15 cellular contexts compared by ENCODE assay signal in genomic region chr18:74289946-74290478, GRCh38. TPM values are rescaled to one million over a fixed set of nuclear protein-coding genes. Genes with fewer than 3 reads are reported as not detected.
A peak's percentile ranks its signal among the peaks of the same experiment; 100 is the strongest.
DNase-seq lines count a peak whose midpoint lies in the region; ATAC-seq and TF ChIP-seq lines count a peak whose summit lies in the region.
"Had no signal": no experiment of that assay in that cellular context is flagged by ENCODE, and none has a peak within 500 bp of the region (broad histone marks: within the 10 kb centered on the region; RNA-seq: fewer than 3 reads in every experiment).

No MANE protein-coding gene starts in this region.

- H3K27me3 Mint-ChIP-seq in natural killer cell (ENCODE audit: low read depth in 2 of 2), result no peaks in the 10 kb centered on the region
- H3K27me3 Mint-ChIP-seq in natural killer cell treated with Interleukin-12 subunit alpha and Interleukin-12 subunit beta and Interleukin-15 and Interleukin-18, amount 100 ng/mL, for 72 hours, result no peaks in the 10 kb centered on the region

- H3K27ac Mint-ChIP-seq in natural killer cell, result no peak overlapping the region
- H3K27ac Mint-ChIP-seq in natural killer cell treated with Interleukin-12 subunit alpha and Interleukin-12 subunit beta and Interleukin-15 and Interleukin-18, amount 100 ng/mL, for 72 hours, result no peak overlapping the region

- H3K36me3 Mint-ChIP-seq in natural killer cell, result no peaks in the 10 kb centered on the region
- no peaks in the 10 kb centered on the region for H3K36me3 Mint-ChIP-seq in natural killer cell treated with Interleukin-12 subunit alpha and Interleukin-12 subunit beta and Interleukin-15 and Interleukin-18, amount 100 ng/mL, for 72 hours

- H3K9me3 ChIP-seq in lung (ENCODE audit: control insufficient read depth in 2 of 2, insufficient read depth in 1 of 2, low read length in 1 of 2) (no peaks in the 10 kb centered on the region), uterus (no peaks in the 10 kb centered on the region)

- no peak for DNase-seq in natural killer cell
- no peak for DNase-seq in natural killer cell treated with Interleukin-12 subunit alpha and Interleukin-12 subunit beta and Interleukin-15 and Interleukin-18, amount 100 ng/mL, for 72 hours (ENCODE audit: low spot score)
- DNase-seq in amniotic epithelial cell (ENCODE audit: low read depth), result peak; percentile 21
- DNase-seq in lung (ENCODE audit: low spot score), result no peak
- DNase-seq in uterus, result no peak
- DNase-seq in foreskin fibroblast, result no peak
- DNase-seq in activated naive CD4-positive, alpha-beta T cell treated with anti-CD3 and anti-CD28 coated beads, Interleukin-2, amount 50 U/mL, for 16 hours, result no peak
- DNase-seq: brain microvascular endothelial cell, GDM1, MG63, NCI-H446, T1000 had no signal

- H3K4me1 Mint-ChIP-seq in natural killer cell, result peaks cover 5 to 8% of the 10 kb centered on the region in 2 donors
- H3K4me1 Mint-ChIP-seq in natural killer cell treated with Interleukin-12 subunit alpha and Interleukin-12 subunit beta and Interleukin-15 and Interleukin-18, amount 100 ng/mL, for 72 hours (ENCODE audit: low read depth in 2 of 2), result peaks cover 6 to 18% of the 10 kb centered on the region in 2 donors

- no peak for ATAC-seq in natural killer cell
- ATAC-seq in natural killer cell treated with Interleukin-12 subunit alpha and Interleukin-12 subunit beta and Interleukin-15 and Interleukin-18, amount 100 ng/mL, for 72 hours, result no peak
- ATAC-seq in lung (ENCODE audit: insufficient read depth, low FRiP score), result no peak
- ATAC-seq in GM21825 (IDR thresholded peaks at IDR 0.05; ENCODE audit: unreplicated experiment), result no peak

- TF ChIP-seq CTCF in natural killer cell (IDR thresholded peaks at IDR 0.05), result no peak
- TF ChIP-seq CTCF in lung (IDR thresholded peaks at IDR 0.05; ENCODE audit: control extremely low read depth, extremely low read depth), result no peak
- no peak for TF ChIP-seq CTCF in uterus (IDR thresholded peaks at IDR 0.05)
- TF ChIP-seq CTCF in foreskin fibroblast (IDR thresholded peaks at IDR 0.05; ENCODE audit: low read depth, low read length), result no peak

- H3K4me1 ChIP-seq in lung (ENCODE audit: control insufficient read depth in 2 of 2, insufficient read depth in 2 of 2, low read length in 2 of 2), result peaks cover 2 to 3% of the 10 kb centered on the region in 2 donors
- peaks cover 0 to 4% of the 10 kb centered on the region in 2 donors for H3K4me1 ChIP-seq in uterus

- TF ChIP-seq POLR2A in uterus (IDR thresholded peaks at IDR 0.05), result no peak

- WGBS in lung, 2 donors, result 58 to 75% methylated on average over 9 of the region's 9 CpGs

- intact Hi-C loops in natural killer cell (cut with micrococcal nuclease), result no loop called here
- intact Hi-C loops in uterus (cut with DNase I; ENCODE audit: low total_unique reads), result no loop called here

- H3K4me3 ChIP-seq in lung (peak overlapping the region; percentile 90), uterus (peak overlapping the region in 1 of 2 donors; percentile 62), foreskin fibroblast (ENCODE audit: low read depth in 1 of 2, low read length in 2 of 2) (no peak overlapping the region)
- H3K4me3 ChIP-seq: MG63 had no signal

- H3K4me3 Mint-ChIP-seq in natural killer cell, result peak overlapping the region; percentile 45
- no peak overlapping the region for H3K4me3 Mint-ChIP-seq in natural killer cell treated with Interleukin-12 subunit alpha and Interleukin-12 subunit beta and Interleukin-15 and Interleukin-18, amount 100 ng/mL, for 72 hours

- H3K9me3 Mint-ChIP-seq in natural killer cell, result no peaks in the 10 kb centered on the region
- H3K9me3 Mint-ChIP-seq in natural killer cell treated with Interleukin-12 subunit alpha and Interleukin-12 subunit beta and Interleukin-15 and Interleukin-18, amount 100 ng/mL, for 72 hours, result no peaks in the 10 kb centered on the region

- peak overlapping the region in 1 of 2 donors; percentile 83 for H3K27ac ChIP-seq in lung (ENCODE audit: low read depth in 1 of 2, low read length in 1 of 2)
- H3K27ac ChIP-seq in uterus, result peak overlapping the region; percentile 18 to 76
- H3K27ac ChIP-seq: brain microvascular endothelial cell had no signal

- H3K36me3 ChIP-seq in lung (ENCODE audit: control insufficient read depth in 2 of 2, insufficient read depth in 2 of 2, low read length in 2 of 2), result no peaks in the 10 kb centered on the region
- H3K36me3 ChIP-seq in uterus, result no peaks in the 10 kb centered on the region
- H3K36me3 ChIP-seq: brain microvascular endothelial cell, MG63 had no signal

- H3K27me3 ChIP-seq in lung (ENCODE audit: control insufficient read depth, insufficient read depth) (no peaks in the 10 kb centered on the region), uterus (no peaks in the 10 kb centered on the region)
- H3K27me3 ChIP-seq: brain microvascular endothelial cell, MG63 had no signal

RNA-seq across cellular contexts. Expression of gene CYB5A, which starts 1.8 kb away (rescaled TPM):
- 10 to 100 TPM; 10.4 to 14.6 (median 13.0) TPM for total RNA-seq in natural killer cell
- 10 to 100 TPM; 27.2 to 55.6 TPM for total RNA-seq in natural killer cell treated with Interleukin-12 subunit alpha and Interleukin-12 subunit beta and Interleukin-15 and Interleukin-18, amount 100 ng/mL, for 72 hours
- 100 to 1,000 TPM; 516 to 527 TPM for total RNA-seq in lung
- polyA plus RNA-seq in lung, result 100 to 1,000 TPM; 408 to 853 TPM
- total RNA-seq in uterus, result 100 to 1,000 TPM in 1 of 4 donors, 10 to 100 TPM in 3; 44.6 to 204 (median 51.9) TPM

RNA-seq across cellular contexts. Expression of gene C18orf63, which starts 25.6 kb away (rescaled TPM):
- total RNA-seq in natural killer cell, result not detected
- total RNA-seq in natural killer cell treated with Interleukin-12 subunit alpha and Interleukin-12 subunit beta and Interleukin-15 and Interleukin-18, amount 100 ng/mL, for 72 hours, result not detected
- under 1 TPM; 0.14 to 0.55 TPM for total RNA-seq in lung
- polyA plus RNA-seq in lung, result under 1 TPM; 0.37 to 0.38 TPM
- total RNA-seq in uterus, result not detected
- total RNA-seq: myocyte, RPMI7951 had no signal
